ENCODE assay signal across 20 cellular contexts in genomic region chr14:90355540-90356518, GRCh38. TPM values are rescaled to one million over a fixed set of nuclear protein-coding genes. Genes with fewer than 3 reads are reported as not detected.
DNase-seq lines count a peak whose midpoint lies in the region; FAIRE-seq and TF ChIP-seq lines count a peak whose summit lies in the region.
"Had no signal": no experiment of that assay in that cellular context is flagged by ENCODE, and none has a peak within 500 bp of the region (broad histone marks: within the 10 kb centered on the region; RNA-seq: fewer than 3 reads in every experiment).

No MANE protein-coding gene starts in this region.

- H3K27me3 ChIP-seq in thyroid gland (no peaks in the 10 kb centered on the region), MG63 (no peaks in the 10 kb centered on the region)

- 67 to 76% methylated on average over 8 of the region's 8 CpGs for WGBS in thyroid gland, 2 donors

- peak overlapping the region; percentile 18 to 89 for H3K27ac ChIP-seq in kidney (ENCODE audit: low read depth in 2 of 2, low read length in 2 of 2)
- peak overlapping the region in 2 of 3 donors; percentile 64 to 72 for H3K27ac ChIP-seq in thyroid gland

- DNase-seq in NCI-H146 (lab: John Stamatoyannopoulos, UW), result peak; percentile 21
- no peak for DNase-seq in NCI-H146 treated with DMSO at 0.1 percent for 48 hours (lab: John Stamatoyannopoulos, UW; ENCODE audit: unreplicated experiment)
- DNase-seq in amniotic epithelial cell (ENCODE audit: low read depth), result peak; percentile 16
- DNase-seq in kidney, result no peak
- peak; percentile 20 to 38 for DNase-seq in thyroid gland
- no peak for DNase-seq in NCI-H2107 treated with DMSO at 0.1 percent for 48 hours (lab: John Stamatoyannopoulos, UW; ENCODE audit: unreplicated experiment)
- no peak for DNase-seq in MG63
- DNase-seq in HuH-7.5 (ENCODE audit: low spot score), result no peak
- DNase-seq: 8988T; activated CD4-positive, alpha-beta T cell treated with anti-CD3 and anti-CD28 coated beads for 48 hours; Caco-2; cortex of kidney; EL; erythroblast; GOT3; left ventricle myocardium superior; NCI-H1436 treated with DMSO at 0.1 percent for 48 hours; occipital lobe; stimulated activated CD4-positive, alpha-beta T cell treated with anti-CD3 and anti-CD28 coated beads, Interleukin-1b, Interleukin-23, amount 100 ng/mL, for 48 hours; stimulated activated naive CD8-positive, alpha-beta T cell treated with anti-CD3 and anti-CD28 coated beads, Interleukin-15, amount 100 ng/mL, for 72 hours had no signal

- no peak for TF ChIP-seq CTCF in kidney (IDR thresholded peaks at IDR 0.05; ENCODE audit: borderline replicate concordance, extremely low read depth, insufficient read depth)
- peak in 1 of 6 experiments; percentile 21 for TF ChIP-seq CTCF in thyroid gland (IDR thresholded peaks at IDR 0.05)

- intact Hi-C loops in kidney (cut with DNase I), result no loop called here
- intact Hi-C loops in thyroid gland (cut with DNase I), result no loop called here

- no peak overlapping the region for H3K4me3 ChIP-seq in kidney (ENCODE audit: low read length in 2 of 2)
- no peak overlapping the region for H3K4me3 ChIP-seq in thyroid gland (replicated peaks in 1 of 3)
- no peak overlapping the region for H3K4me3 ChIP-seq in MG63

- H3K4me1 ChIP-seq in kidney (ENCODE audit: control insufficient read depth in 1 of 2, insufficient read depth in 1 of 2, low read depth in 1 of 2, low read length in 2 of 2), result peaks cover 3 to 13% of the 10 kb centered on the region in 2 donors
- H3K4me1 ChIP-seq in thyroid gland, result peaks cover 16 to 23% of the 10 kb centered on the region in 2 donors

- TF ChIP-seq POLR2A in thyroid gland (IDR thresholded peaks at IDR 0.05), result no peak

- H3K9me3 ChIP-seq in kidney (ENCODE audit: control insufficient read depth in 1 of 2, low read length in 2 of 2), result no peaks in the 10 kb centered on the region
- H3K9me3 ChIP-seq in thyroid gland, result no peaks in the 10 kb centered on the region
- no peaks in the 10 kb centered on the region for H3K9me3 ChIP-seq in MG63
- H3K9me3 ChIP-seq: Caco-2 had no signal

- no peaks in the 10 kb centered on the region for H3K36me3 ChIP-seq in kidney (ENCODE audit: control insufficient read depth in 1 of 2, insufficient read depth in 2 of 2, low read length in 2 of 2)
- no peaks in the 10 kb centered on the region for H3K36me3 ChIP-seq in thyroid gland
- H3K36me3 ChIP-seq in MG63, result no peaks in the 10 kb centered on the region

- no peak for FAIRE-seq in kidney (lab: Jason Lieb, UNC)

- peak overlapping the region in 1 of 2 donors; percentile 46 for H3K9ac ChIP-seq in kidney (ENCODE audit: low read length in 2 of 2)

RNA-seq across cellular contexts. Expression of gene NRDE2, which starts 24.1 kb away (rescaled TPM):
- 27.9 TPM for total RNA-seq in kidney
- 7.0 TPM for polyA plus RNA-seq in kidney (ENCODE audit: insufficient read depth, low read depth, low replicate concordance)
- 10 to 100 TPM; 21.7 to 38.7 (median 26.7) TPM for total RNA-seq in thyroid gland
- total RNA-seq in MG63 (2014; rRNA removed; shearing (Covaris generic); ENCODE audit: low replicate concordance), result 5.5 and 7.1 TPM in 2 replicates

RNA-seq across cellular contexts. Expression of gene CALM1, which starts 41.0 kb away (rescaled TPM):
- total RNA-seq in kidney (328 TPM), thyroid gland (100 to 1,000 TPM; 262 to 355 (median 294) TPM)
- 469 TPM for polyA plus RNA-seq in kidney (ENCODE audit: insufficient read depth, low read depth, low replicate concordance)
- 122 and 307 TPM in 2 replicates for total RNA-seq in MG63 (2014; rRNA removed; shearing (Covaris generic); ENCODE audit: low replicate concordance)

Comparison
In these comparisons a context has a peak if more than half of its experiments do, and no peak if none do; other contexts are left out.
1. DNase-seq: peak in NCI-H146 (single experiment), amniotic epithelial cell (single experiment) and thyroid gland (2 of 2); none in NCI-H146 treated with DMSO at 0.1 percent for 48 hours (single experiment), kidney (single experiment), NCI-H2107 treated with DMSO at 0.1 percent for 48 hours (single experiment), MG63 (single experiment) and HuH-7.5 (single experiment).